In genomic region chr17:18314731-18315497, GRCh38 we compare ENCODE assay signal across 8 cellular contexts. TPM values are rescaled to one million over a fixed set of nuclear protein-coding genes. Genes with fewer than 3 reads are reported as not detected.
DNase-seq lines count a peak whose midpoint lies in the region; ATAC-seq and TF ChIP-seq lines count a peak whose summit lies in the region.

Gene SMCR8 (plus strand): TSS chr17:18315293. CDS start chr17:18315790, 497 bp downstream.
A gene with protein sequence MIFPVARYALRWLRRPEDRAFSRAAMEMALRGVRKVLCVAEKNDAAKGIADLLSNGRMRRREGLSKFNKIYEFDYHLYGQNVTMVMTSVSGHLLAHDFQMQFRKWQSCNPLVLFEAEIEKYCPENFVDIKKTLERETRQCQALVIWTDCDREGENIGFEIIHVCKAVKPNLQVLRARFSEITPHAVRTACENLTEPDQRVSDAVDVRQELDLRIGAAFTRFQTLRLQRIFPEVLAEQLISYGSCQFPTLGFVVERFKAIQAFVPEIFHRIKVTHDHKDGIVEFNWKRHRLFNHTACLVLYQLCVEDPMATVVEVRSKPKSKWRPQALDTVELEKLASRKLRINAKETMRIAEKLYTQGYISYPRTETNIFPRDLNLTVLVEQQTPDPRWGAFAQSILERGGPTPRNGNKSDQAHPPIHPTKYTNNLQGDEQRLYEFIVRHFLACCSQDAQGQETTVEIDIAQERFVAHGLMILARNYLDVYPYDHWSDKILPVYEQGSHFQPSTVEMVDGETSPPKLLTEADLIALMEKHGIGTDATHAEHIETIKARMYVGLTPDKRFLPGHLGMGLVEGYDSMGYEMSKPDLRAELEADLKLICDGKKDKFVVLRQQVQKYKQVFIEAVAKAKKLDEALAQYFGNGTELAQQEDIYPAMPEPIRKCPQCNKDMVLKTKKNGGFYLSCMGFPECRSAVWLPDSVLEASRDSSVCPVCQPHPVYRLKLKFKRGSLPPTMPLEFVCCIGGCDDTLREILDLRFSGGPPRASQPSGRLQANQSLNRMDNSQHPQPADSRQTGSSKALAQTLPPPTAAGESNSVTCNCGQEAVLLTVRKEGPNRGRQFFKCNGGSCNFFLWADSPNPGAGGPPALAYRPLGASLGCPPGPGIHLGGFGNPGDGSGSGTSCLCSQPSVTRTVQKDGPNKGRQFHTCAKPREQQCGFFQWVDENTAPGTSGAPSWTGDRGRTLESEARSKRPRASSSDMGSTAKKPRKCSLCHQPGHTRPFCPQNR (minus strand): TSS chr17:18314994. CDS start chr17:18314778, 216 bp downstream.

- H3K4me1 ChIP-seq in KMS-11 (ENCODE audit: low read depth, poor library complexity, severe bottlenecking): peaks cover 37% of the 10 kb centered on the region
- H3K4me1 ChIP-seq in Peyer's patch: peaks cover 0 to 62% (median 36%) of the 10 kb centered on the region in 4 donors
- H3K4me1 ChIP-seq in muscle layer of colon (ENCODE audit: insufficient read depth, low read length): peaks cover 63% of the 10 kb centered on the region

- peak; percentile 14 to 47 for TF ChIP-seq POLR2A in Peyer's patch (IDR thresholded peaks at IDR 0.05)

- TF ChIP-seq CTCF in KMS-11 (conservative IDR thresholded peaks at IDR 0.05; ENCODE audit: low read depth, low read length) (no peak), Peyer's patch (IDR thresholded peaks at IDR 0.05) (peak in 3 of 6 experiments; percentile 15 to 35 (median 29))

- H3K9ac ChIP-seq in KMS-11 (peak within 1 kb of the TSS; percentile 64; the same call in 1 of the 2 replicates), muscle layer of colon (ENCODE audit: low read length) (peak within 1 kb of the TSS; percentile 57)

- H3K9me3 ChIP-seq in Peyer's patch (no peaks in the 10 kb centered on the region), muscle layer of colon (ENCODE audit: low read length) (no peaks in the 10 kb centered on the region)

- H3K79me2 ChIP-seq in KMS-11 (ENCODE audit: insufficient read depth, low read depth): peaks cover 60% of the 10 kb centered on the region

- H3K36me3 ChIP-seq in KMS-11 (ENCODE audit: insufficient read depth) (no peaks in the 10 kb centered on the region), Peyer's patch (peaks cover 0 to 30% (median 0%) of the 10 kb centered on the region in 3 donors), muscle layer of colon (ENCODE audit: insufficient read depth, low read length) (peaks cover 35% of the 10 kb centered on the region)

- H3K4me3 ChIP-seq in KMS-11 (IDR thresholded peaks at IDR 0.05; ENCODE audit: insufficient read depth, low read depth, low read length): peak within 1 kb of the TSS; percentile 34
- H3K4me3 ChIP-seq in Peyer's patch: peak within 1 kb of the TSS; percentile 52 to 93 (median 79)
- peak within 1 kb of the TSS; percentile 81 to 93 for H3K4me3 ChIP-seq in muscle layer of colon (ENCODE audit: low read depth in 1 of 2, low read length in 2 of 2)

- H3K27me3 ChIP-seq in KMS-11 (ENCODE audit: insufficient read depth, low read depth): no peaks in the 10 kb centered on the region
- H3K27me3 ChIP-seq in Peyer's patch: no peaks in the 10 kb centered on the region
- H3K27me3 ChIP-seq in muscle layer of colon (ENCODE audit: control insufficient read depth in 1 of 2, insufficient read depth in 2 of 2, low read length in 2 of 2): no peaks in the 10 kb centered on the region

- DNase-seq in DMS53 treated with DMSO at 0.1 percent for 48 hours (lab: John Stamatoyannopoulos, UW; ENCODE audit: unreplicated experiment) (peak; percentile 96), Peyer's patch (peak; percentile 96 to 99 (median 99))
- DNase-seq in activated T-cell treated with anti-CD3 and anti-CD28 coated beads, Interleukin-2, amount 50 U/mL, for 48 hours: peak; percentile 97 to 98
- DNase-seq in stimulated activated CD8-positive, alpha-beta memory T cell treated with anti-CD3 and anti-CD28 coated beads, Interleukin-7, amount 100 ng/mL, for 24 hours (ENCODE audit: low read depth): peak; percentile 97

- peak within 1 kb of the TSS; percentile 95 for H3K4me2 ChIP-seq in KMS-11

- H4K20me1 ChIP-seq in KMS-11 (ENCODE audit: insufficient read depth): no peaks in the 10 kb centered on the region

- peak; percentile 72 for ATAC-seq in GM21737 (IDR thresholded peaks at IDR 0.05; ENCODE audit: unreplicated experiment)
- ATAC-seq in esophagus mucosa: peak; percentile 98

- H3K27ac ChIP-seq in KMS-11: peak within 1 kb of the TSS; percentile 69
- peak within 1 kb of the TSS; percentile 88 to 94 (median 91) for H3K27ac ChIP-seq in Peyer's patch
- peak within 1 kb of the TSS; percentile 89 for H3K27ac ChIP-seq in muscle layer of colon (ENCODE audit: low read depth, low read length)

- H2AFZ ChIP-seq in KMS-11 (ENCODE audit: low read depth): peak within 1 kb of the TSS; percentile 57; the same call in 1 of the 2 replicates

RNA-seq across cellular contexts. Expression of gene SMCR8, which starts in this region (rescaled TPM):
- total RNA-seq in Peyer's patch (10 to 100 TPM; 13.2 to 24.7 (median 18.3) TPM), esophagus mucosa (8.6 TPM)

RNA-seq across cellular contexts. Expression of the second gene that starts in this region (rescaled TPM):
- total RNA-seq in Peyer's patch: 10 to 100 TPM; 25.7 to 49.7 (median 35.0) TPM
- 23.8 TPM for total RNA-seq in esophagus mucosa

Comparison
In these comparisons a context has a peak if more than half of its experiments do, and no peak if none do; other contexts are left out.
1. Peak in every context shown above with its lines: DNase-seq, ATAC-seq, H3K4me3 ChIP-seq and H3K27ac ChIP-seq.
2. H3K4me3 ChIP-seq: peak in every context shown above with its lines; median percentile 87 in muscle layer of colon; 79 in Peyer's patch; 34 in KMS-11.